ENCODE assay signal across 25 cellular contexts in genomic region chr9:34556951-34557350, GRCh38. TPM values are rescaled to one million over a fixed set of nuclear protein-coding genes. Genes with fewer than 3 reads are reported as not detected.
"Had no signal": no experiment of that assay in that cellular context is flagged by ENCODE, and none has a peak within 500 bp of the region (broad histone marks: within the 10 kb centered on the region; RNA-seq: fewer than 3 reads in every experiment).

No MANE protein-coding gene starts in this region.

- H3K36me3 ChIP-seq: SJSA1 had no signal

- H3K4me3 ChIP-seq: K562, SJSA1, SK-N-MC had no signal

- H3K27ac Mint-ChIP-seq: IgD-negative memory B cell had no signal

- H3K27ac ChIP-seq: HL-60, KMS-11, SJSA1, SK-N-MC had no signal

- H3K36me3 Mint-ChIP-seq: IgD-negative memory B cell had no signal

- DNase-seq: Kasumi-1, MV-4-11, NCI-H1048, NCI-H1105, NCI-H1417, NCI-H1436 treated with DMSO at 0.1 percent for 48 hours, NCI-H1694, NCI-H1930, NCI-H2081, NCI-H2107, NCI-H226, NCI-H446, NCI-H510A, NCI-H524 treated with DMSO at 0.1 percent for 48 hours, NCI-H69, NCI-H774, Right ventricle myocardium superior, RPMI8226, SIG-M5 had no signal

- H3K27me3 ChIP-seq: SJSA1 had no signal

- H3K9ac ChIP-seq: KMS-11 had no signal

- ATAC-seq: K562 had no signal

- H3K4me1 ChIP-seq: SJSA1 had no signal

- H3K4me3 Mint-ChIP-seq: IgD-negative memory B cell had no signal

- H3K4me2 ChIP-seq: KMS-11 had no signal

- H3K9me3 ChIP-seq: SJSA1 had no signal

RNA-seq across cellular contexts. Expression of gene CNTFR, which starts 32.6 kb away (rescaled TPM):
- total RNA-seq: K562, SJSA1 had no signal
- polyA plus RNA-seq: IgD-negative memory B cell, K562 had no signal

RNA-seq across cellular contexts. Expression of gene ENHO, which starts 34.2 kb away (rescaled TPM):
- total RNA-seq: SJSA1 had no signal
- polyA plus RNA-seq: IgD-negative memory B cell, K562 had no signal
